Comparison of ENCODE assay signal across 40 cellular contexts in genomic region chr7:98014830-98015229, GRCh38. TPM values are rescaled to one million over a fixed set of nuclear protein-coding genes. Genes with fewer than 3 reads are reported as not detected.
"Had no signal": no experiment of that assay in that cellular context is flagged by ENCODE, and none has a peak within 500 bp of the region (broad histone marks: within the 10 kb centered on the region; RNA-seq: fewer than 3 reads in every experiment).

No MANE protein-coding gene starts in this region.

- H3K9me3 Mint-ChIP-seq: activated naive CD4-positive, alpha-beta T cell treated with anti-CD3 and anti-CD28 coated beads for 36 hours; activated naive CD4-positive, alpha-beta T cell treated with anti-CD3 and anti-CD28 coated beads, Interleukin-2, amount 10 ng/mL, durations not matched to agents 7 days and 5 days; activated naive CD4-positive, alpha-beta T cell treated with anti-CD3 and anti-CD28 coated beads, Interleukin-2, amount 50 U/mL, for 24 hours; activated naive CD4-positive, alpha-beta T cell treated with anti-CD3 and anti-CD28 coated beads, Interleukin-2, amount 50 U/mL, for 72 hours; activated naive CD8-positive, alpha-beta T cell treated with anti-CD3 and anti-CD28 coated beads for 36 hours; activated naive CD8-positive, alpha-beta T cell treated with anti-CD3 and anti-CD28 coated beads, Interleukin-2, amount 10 ng/mL, durations not matched to agents 7 days and 5 days; activated naive CD8-positive, alpha-beta T cell treated with anti-CD3 and anti-CD28 coated beads, Interleukin-2, amount 50 U/mL, for 24 hours; activated T-cell treated with anti-CD3 and anti-CD28 coated beads, Interleukin-2, amount 50 U/mL, for 24 hours; activated T-cell treated with anti-CD3 and anti-CD28 coated beads, Interleukin-2, amount 50 U/mL, for 4 hours; activated T-cell treated with anti-CD3 and anti-CD28 coated beads, Interleukin-2, amount 50 U/mL, for 72 hours; activated T-helper 1 cell treated with anti-CD3 and anti-CD28 coated beads, Interleukin-12 subunit alpha, Interleukin-12 subunit beta, Interleukin-2, Interleukin-4 antibody, amounts not matched to agents 30 ng/mL and 10 ng/mL and 1 ng/mL, durations not matched to agents 14 hours and 24 hours and 36 hours; activated T-helper 17 cell treated with anti-CD3 and anti-CD28 coated beads, Interleukin-2, amount 50 U/mL, for 72 hours; activated T-helper 2 cell treated with anti-CD3 and anti-CD28 coated beads, Interferon-gamma antibody, Interleukin-2, Interleukin-4, amounts not matched to agents 10 μg/mL and 5 μg/mL and 100 μg/mL, durations not matched to agents 14 hours and 24 hours and 36 hours; brain; central memory CD8-positive, alpha-beta T cell had no signal

- H3K4me3 Mint-ChIP-seq: activated naive CD4-positive, alpha-beta T cell treated with anti-CD3 and anti-CD28 coated beads for 36 hours; activated naive CD4-positive, alpha-beta T cell treated with anti-CD3 and anti-CD28 coated beads, Interleukin-2, amount 10 ng/mL, durations not matched to agents 7 days and 5 days; activated naive CD4-positive, alpha-beta T cell treated with anti-CD3 and anti-CD28 coated beads, Interleukin-2, amount 50 U/mL, for 24 hours; activated naive CD8-positive, alpha-beta T cell; activated naive CD8-positive, alpha-beta T cell treated with anti-CD3 and anti-CD28 coated beads for 36 hours; activated naive CD8-positive, alpha-beta T cell treated with anti-CD3 and anti-CD28 coated beads, Interleukin-2, amount 10 ng/mL, durations not matched to agents 7 days and 5 days; activated naive CD8-positive, alpha-beta T cell treated with anti-CD3 and anti-CD28 coated beads, Interleukin-2, amount 50 U/mL, for 24 hours; activated T-cell treated with anti-CD3 and anti-CD28 coated beads, Interleukin-2, amount 50 U/mL, for 24 hours; activated T-cell treated with anti-CD3 and anti-CD28 coated beads, Interleukin-2, amount 50 U/mL, for 4 hours; activated T-cell treated with anti-CD3 and anti-CD28 coated beads, Interleukin-2, amount 50 U/mL, for 72 hours; activated T-helper 1 cell treated with anti-CD3 and anti-CD28 coated beads, Interleukin-12 subunit alpha, Interleukin-12 subunit beta, Interleukin-2, Interleukin-4 antibody, amounts not matched to agents 30 ng/mL and 10 ng/mL and 1 ng/mL, durations not matched to agents 14 hours and 24 hours and 36 hours; activated T-helper 17 cell treated with anti-CD3 and anti-CD28 coated beads, Interleukin-2, amount 50 U/mL, for 72 hours; brain; central memory CD8-positive, alpha-beta T cell had no signal

- H3K4me1 ChIP-seq: adrenal gland, ascending aorta, body of pancreas, breast epithelium had no signal

- H3K9me3 ChIP-seq: adrenal gland, ascending aorta, body of pancreas, breast epithelium had no signal

- H3K36me3 ChIP-seq: adrenal gland, ascending aorta, brain microvascular endothelial cell, breast epithelium, cardiac muscle cell had no signal

- H3K4me3 ChIP-seq: adrenal gland, ascending aorta, body of pancreas, breast epithelium, cardiac muscle cell had no signal

- H3K27ac Mint-ChIP-seq: activated naive CD4-positive, alpha-beta T cell treated with anti-CD3 and anti-CD28 coated beads for 36 hours; activated naive CD4-positive, alpha-beta T cell treated with anti-CD3 and anti-CD28 coated beads, Interleukin-2, amount 10 ng/mL, durations not matched to agents 7 days and 5 days; activated naive CD4-positive, alpha-beta T cell treated with anti-CD3 and anti-CD28 coated beads, Interleukin-2, amount 50 U/mL, for 24 hours; activated naive CD4-positive, alpha-beta T cell treated with anti-CD3 and anti-CD28 coated beads, Interleukin-2, amount 50 U/mL, for 72 hours; activated naive CD8-positive, alpha-beta T cell; activated naive CD8-positive, alpha-beta T cell treated with anti-CD3 and anti-CD28 coated beads for 36 hours; activated naive CD8-positive, alpha-beta T cell treated with anti-CD3 and anti-CD28 coated beads, Interleukin-2, amount 10 ng/mL, durations not matched to agents 7 days and 5 days; activated naive CD8-positive, alpha-beta T cell treated with anti-CD3 and anti-CD28 coated beads, Interleukin-2, amount 50 U/mL, for 24 hours; activated T-cell treated with anti-CD3 and anti-CD28 coated beads, Interleukin-2, amount 50 U/mL, for 24 hours; activated T-cell treated with anti-CD3 and anti-CD28 coated beads, Interleukin-2, amount 50 U/mL, for 72 hours; activated T-helper 1 cell treated with anti-CD3 and anti-CD28 coated beads, Interleukin-12 subunit alpha, Interleukin-12 subunit beta, Interleukin-2, Interleukin-4 antibody, amounts not matched to agents 30 ng/mL and 10 ng/mL and 1 ng/mL, durations not matched to agents 14 hours and 24 hours and 36 hours; activated T-helper 17 cell treated with anti-CD3 and anti-CD28 coated beads, Interleukin-2, amount 50 U/mL, for 72 hours; activated T-helper 2 cell treated with anti-CD3 and anti-CD28 coated beads, Interferon-gamma antibody, Interleukin-2, Interleukin-4, amounts not matched to agents 10 μg/mL and 5 μg/mL and 100 μg/mL, durations not matched to agents 14 hours and 24 hours and 36 hours; brain had no signal

- H3K36me3 Mint-ChIP-seq: activated naive CD4-positive, alpha-beta T cell treated with anti-CD3 and anti-CD28 coated beads, Interleukin-2, amount 10 ng/mL, durations not matched to agents 7 days and 5 days; activated naive CD4-positive, alpha-beta T cell treated with anti-CD3 and anti-CD28 coated beads, Interleukin-2, amount 50 U/mL, for 24 hours; activated naive CD4-positive, alpha-beta T cell treated with anti-CD3 and anti-CD28 coated beads, Interleukin-2, amount 50 U/mL, for 72 hours; activated naive CD8-positive, alpha-beta T cell; activated naive CD8-positive, alpha-beta T cell treated with anti-CD3 and anti-CD28 coated beads for 36 hours; activated naive CD8-positive, alpha-beta T cell treated with anti-CD3 and anti-CD28 coated beads, Interleukin-2, amount 10 ng/mL, durations not matched to agents 7 days and 5 days; brain had no signal

- H3K27ac ChIP-seq: adrenal gland, ascending aorta, body of pancreas, brain microvascular endothelial cell, breast epithelium, cardiac muscle cell had no signal

- ATAC-seq: activated naive CD4-positive, alpha-beta T cell treated with anti-CD3 and anti-CD28 coated beads, Interleukin-2, amount 50 U/mL, for 72 hours; activated naive CD8-positive, alpha-beta T cell treated with anti-CD3 and anti-CD28 coated beads, Interleukin-2, amount 50 U/mL, for 24 hours; activated T-cell treated with anti-CD3 and anti-CD28 coated beads, Interleukin-2, amount 50 U/mL, for 4 hours; activated T-cell treated with anti-CD3 and anti-CD28 coated beads, Interleukin-2, amount 50 U/mL, for 72 hours; activated T-helper 17 cell treated with anti-CD3 and anti-CD28 coated beads, Interleukin-2, amount 50 U/mL, for 72 hours; body of pancreas had no signal

- H3K4me1 Mint-ChIP-seq: activated naive CD4-positive, alpha-beta T cell treated with anti-CD3 and anti-CD28 coated beads, Interleukin-2, amount 10 ng/mL, durations not matched to agents 7 days and 5 days; activated naive CD4-positive, alpha-beta T cell treated with anti-CD3 and anti-CD28 coated beads, Interleukin-2, amount 50 U/mL, for 24 hours; activated naive CD8-positive, alpha-beta T cell treated with anti-CD3 and anti-CD28 coated beads for 36 hours; activated naive CD8-positive, alpha-beta T cell treated with anti-CD3 and anti-CD28 coated beads, Interleukin-2, amount 10 ng/mL, durations not matched to agents 7 days and 5 days; activated naive CD8-positive, alpha-beta T cell treated with anti-CD3 and anti-CD28 coated beads, Interleukin-2, amount 50 U/mL, for 24 hours; activated T-helper 17 cell treated with anti-CD3 and anti-CD28 coated beads, Interleukin-2, amount 50 U/mL, for 72 hours; brain; central memory CD8-positive, alpha-beta T cell had no signal

- H3K27me3 Mint-ChIP-seq: activated naive CD8-positive, alpha-beta T cell treated with anti-CD3 and anti-CD28 coated beads, Interleukin-2, amount 10 ng/mL, durations not matched to agents 7 days and 5 days had no signal

- H3K27me3 ChIP-seq: ascending aorta, body of pancreas, brain microvascular endothelial cell, breast epithelium, cardiac muscle cell had no signal

- DNase-seq: activated effector memory CD4-positive, alpha-beta T cell treated with anti-CD3 and anti-CD28 coated beads, Interleukin-2, amount 50 U/mL, for 16 hours; activated effector memory CD4-positive, alpha-beta T cell treated with Interleukin-2 at 50 U/mL for 16 hours; activated gamma-delta T cell; activated gamma-delta T cell treated with Interleukin-2 at 50 U/mL for 16 hours; activated naive CD4-positive, alpha-beta T cell; activated naive CD4-positive, alpha-beta T cell treated with anti-CD3 and anti-CD28 coated beads for 36 hours; activated naive CD4-positive, alpha-beta T cell treated with anti-CD3 and anti-CD28 coated beads, Interleukin-2, amount 10 ng/mL, durations not matched to agents 7 days and 5 days; activated naive CD4-positive, alpha-beta T cell treated with anti-CD3 and anti-CD28 coated beads, Interleukin-2, amount 50 U/mL, for 16 hours; activated naive CD4-positive, alpha-beta T cell treated with Interleukin-2 at 50 U/mL for 16 hours; activated naive CD8-positive, alpha-beta T cell treated with anti-CD3 and anti-CD28 coated beads for 36 hours; activated naive CD8-positive, alpha-beta T cell treated with anti-CD3 and anti-CD28 coated beads, Interleukin-2, amount 10 ng/mL, durations not matched to agents 7 days and 5 days; activated naive CD8-positive, alpha-beta T cell treated with anti-CD3 and anti-CD28 coated beads, Interleukin-2, amount 50 U/mL, for 24 hours; activated T-cell treated with anti-CD3 and anti-CD28 coated beads, Interleukin-2, amount 50 U/mL, for 24 hours; activated T-cell treated with anti-CD3 and anti-CD28 coated beads, Interleukin-2, amount 50 U/mL, for 4 hours; activated T-cell treated with anti-CD3 and anti-CD28 coated beads, Interleukin-2, amount 50 U/mL, for 48 hours; activated T-cell treated with anti-CD3 and anti-CD28 coated beads, Interleukin-2, amount 50 U/mL, for 72 hours; adrenal gland; amniotic stem cell; amygdala; body of pancreas; brain microvascular endothelial cell; central memory CD4-positive, alpha-beta T cell; cerebellar nuclear complex had no signal

RNA-seq across cellular contexts. Expression of gene OCM2, which starts 24.8 kb away (rescaled TPM):
- total RNA-seq: activated naive CD4-positive, alpha-beta T cell treated with anti-CD3 and anti-CD28 coated beads for 36 hours; activated naive CD4-positive, alpha-beta T cell treated with anti-CD3 and anti-CD28 coated beads, Interleukin-2, amount 50 U/mL, for 72 hours; activated naive CD8-positive, alpha-beta T cell treated with anti-CD3 and anti-CD28 coated beads for 36 hours; activated naive CD8-positive, alpha-beta T cell treated with anti-CD3 and anti-CD28 coated beads, Interleukin-2, amount 10 ng/mL, durations not matched to agents 7 days and 5 days; activated T-cell treated with anti-CD3 and anti-CD28 coated beads, Interleukin-2, amount 50 U/mL, for 4 hours; activated T-cell treated with anti-CD3 and anti-CD28 coated beads, Interleukin-2, amount 50 U/mL, for 72 hours; activated T-helper 1 cell treated with anti-CD3 and anti-CD28 coated beads, Interleukin-12 subunit alpha, Interleukin-12 subunit beta, Interleukin-2, Interleukin-4 antibody, amounts not matched to agents 30 ng/mL and 10 ng/mL and 1 ng/mL, durations not matched to agents 14 hours and 24 hours and 36 hours; activated T-helper 17 cell treated with anti-CD3 and anti-CD28 coated beads, Interleukin-2, amount 50 U/mL, for 72 hours; activated T-helper 2 cell treated with anti-CD3 and anti-CD28 coated beads, Interferon-gamma antibody, Interleukin-2, Interleukin-4, amounts not matched to agents 10 μg/mL and 5 μg/mL and 100 μg/mL, durations not matched to agents 14 hours and 24 hours and 36 hours; adrenal gland; aorta; ascending aorta; astrocyte; body of pancreas; breast epithelium; bronchial epithelial cell; cardiac muscle cell; cardiac septum; cerebellum; chondrocyte had no signal
